ENCODE assay signal across 21 cellular contexts in genomic region chr3:7877312-7877711, GRCh38.
DNase-seq lines count a peak whose midpoint lies in the region; ATAC-seq, FAIRE-seq and TF ChIP-seq lines count a peak whose summit lies in the region.
"Had no signal": no experiment of that assay in that cellular context is flagged by ENCODE, and none has a peak within 500 bp of the region (broad histone marks: within the 10 kb centered on the region; RNA-seq: fewer than 3 reads in every experiment).

No MANE protein-coding gene starts in this region.

- H3K9me1 ChIP-seq in keratinocyte (ENCODE audit: control insufficient read depth, extremely low read depth, insufficient read depth, low read length): no peaks in the 10 kb centered on the region

- no peak overlapping the region for H3K27ac ChIP-seq in CD8-positive, alpha-beta T cell (ENCODE audit: low read depth, low read length)
- H3K27ac ChIP-seq in keratinocyte (ENCODE audit: control insufficient read depth, insufficient read depth, low read length): no peak overlapping the region
- H3K27ac ChIP-seq: brain microvascular endothelial cell, gastrocnemius medialis, upper lobe of left lung had no signal

- peaks cover 46% of the 10 kb centered on the region for H3K4me1 Mint-ChIP-seq in activated CD4-positive, alpha-beta T cell treated with anti-CD3 and anti-CD28 coated beads for 36 hours
- H3K4me1 Mint-ChIP-seq in CD8-positive, alpha-beta T cell (ENCODE audit: low read depth): peaks cover 26% of the 10 kb centered on the region
- H3K4me1 Mint-ChIP-seq in activated CD8-positive, alpha-beta T cell treated with anti-CD3 and anti-CD28 coated beads, Interleukin-2, amount 10 ng/mL, durations not matched to agents 7 days and 5 days (ENCODE audit: low read depth): peaks cover 32% of the 10 kb centered on the region

- H4K20me1 ChIP-seq in keratinocyte (ENCODE audit: control insufficient read depth, extremely low read depth, insufficient read depth, low read length): no peaks in the 10 kb centered on the region

- no peak overlapping the region for H2AFZ ChIP-seq in keratinocyte (ENCODE audit: control insufficient read depth, low read length)

- POLR2A ChIA-PET in activated CD4-positive, alpha-beta T cell treated with anti-CD3 and anti-CD28 coated beads for 36 hours (lab: Charles Lee): interaction anchor here (0.6 kb wide), 1 partner anchor 1675 kb away, joined by 3 read pairs; no protein-coding TSS in a partner anchor
- POLR2A ChIA-PET in CD8-positive, alpha-beta T cell (lab: Charles Lee): no interaction called here
- POLR2A ChIA-PET in activated CD8-positive, alpha-beta T cell treated with anti-CD3 and anti-CD28 coated beads, Interleukin-2, amount 10 ng/mL, durations not matched to agents 7 days and 5 days (lab: Charles Lee): no interaction called here

- H3K4me1 ChIP-seq in CD8-positive, alpha-beta T cell (ENCODE audit: insufficient read depth, low read length): peaks cover 23% of the 10 kb centered on the region
- peaks cover 35% of the 10 kb centered on the region for H3K4me1 ChIP-seq in keratinocyte (ENCODE audit: control insufficient read depth, extremely low read depth, insufficient read depth, low read length)
- H3K4me1 ChIP-seq: gastrocnemius medialis had no signal

- ATAC-seq in activated CD4-positive, alpha-beta T cell treated with anti-CD3 and anti-CD28 coated beads for 36 hours: no peak
- no peak for ATAC-seq in CD8-positive, alpha-beta T cell
- no peak for ATAC-seq in activated CD8-positive, alpha-beta T cell treated with anti-CD3 and anti-CD28 coated beads, Interleukin-2, amount 10 ng/mL, durations not matched to agents 7 days and 5 days
- no peak for ATAC-seq in HG03097 (IDR thresholded peaks at IDR 0.05; ENCODE audit: low FRiP score, unreplicated experiment)
- ATAC-seq: gastrocnemius medialis, left cardiac atrium had no signal

- H3K9me3 Mint-ChIP-seq in activated CD4-positive, alpha-beta T cell treated with anti-CD3 and anti-CD28 coated beads for 36 hours (ENCODE audit: low read depth): peaks cover 6% of the 10 kb centered on the region
- H3K9me3 Mint-ChIP-seq in CD8-positive, alpha-beta T cell: peaks cover 3% of the 10 kb centered on the region
- H3K9me3 Mint-ChIP-seq in activated CD8-positive, alpha-beta T cell treated with anti-CD3 and anti-CD28 coated beads, Interleukin-2, amount 10 ng/mL, durations not matched to agents 7 days and 5 days (ENCODE audit: insufficient read depth): peaks cover 16% of the 10 kb centered on the region
- H3K9me3 Mint-ChIP-seq: nephron progenitor cell had no signal

- no peaks in the 10 kb centered on the region for H3K27me3 Mint-ChIP-seq in activated CD4-positive, alpha-beta T cell treated with anti-CD3 and anti-CD28 coated beads for 36 hours
- H3K27me3 Mint-ChIP-seq in CD8-positive, alpha-beta T cell (ENCODE audit: low read depth): no peaks in the 10 kb centered on the region
- no peaks in the 10 kb centered on the region for H3K27me3 Mint-ChIP-seq in activated CD8-positive, alpha-beta T cell treated with anti-CD3 and anti-CD28 coated beads, Interleukin-2, amount 10 ng/mL, durations not matched to agents 7 days and 5 days (ENCODE audit: low read depth)

- peak overlapping the region; percentile 31 for H3K4me2 ChIP-seq in keratinocyte (ENCODE audit: control insufficient read depth, extremely low read depth, insufficient read depth, low read depth, low read length)

- intact Hi-C loops in activated CD4-positive, alpha-beta T cell treated with anti-CD3 and anti-CD28 coated beads for 36 hours (cut with DNase I, micrococcal nuclease): loop anchor here (2.0 to 5.0 kb wide), 2 partner anchors 39 to 40 kb away; no protein-coding TSS in a partner anchor
- intact Hi-C loops in CD8-positive, alpha-beta T cell (cut with DNase I, micrococcal nuclease): no loop called here

- dilution Hi-C loops in keratinocyte (cut with MboI; ENCODE audit: extremely low pct_ligation_motif_present, low sequenced_read_pairs): no loop called here

- H3K9me3 ChIP-seq in CD8-positive, alpha-beta T cell (ENCODE audit: low read length): no peaks in the 10 kb centered on the region
- H3K9me3 ChIP-seq in keratinocyte (ENCODE audit: control insufficient read depth, low read depth, low read length): no peaks in the 10 kb centered on the region
- H3K9me3 ChIP-seq: gastrocnemius medialis, upper lobe of left lung had no signal

- peak overlapping the region; percentile 16 for H3K4me3 Mint-ChIP-seq in activated CD4-positive, alpha-beta T cell treated with anti-CD3 and anti-CD28 coated beads for 36 hours
- peak overlapping the region; percentile 42 for H3K4me3 Mint-ChIP-seq in CD8-positive, alpha-beta T cell
- H3K4me3 Mint-ChIP-seq in activated CD8-positive, alpha-beta T cell treated with anti-CD3 and anti-CD28 coated beads, Interleukin-2, amount 10 ng/mL, durations not matched to agents 7 days and 5 days: peak overlapping the region; percentile 52
- H3K4me3 Mint-ChIP-seq: nephron progenitor cell had no signal

- FAIRE-seq in keratinocyte (lab: Jason Lieb, UNC): no peak
- FAIRE-seq: A204.1, H54 had no signal

- H3K4me3 ChIP-seq in CD8-positive, alpha-beta T cell (ENCODE audit: low read depth, low read length): no peak overlapping the region
- no peak overlapping the region for H3K4me3 ChIP-seq in keratinocyte (ENCODE audit: control insufficient read depth in 2 of 3, extremely low read depth in 1 of 3, insufficient read depth in 2 of 3, low read depth in 1 of 3, low read length in 3 of 3)
- H3K4me3 ChIP-seq: gastrocnemius medialis, upper lobe of left lung had no signal

- no peaks in the 10 kb centered on the region for H3K79me2 ChIP-seq in keratinocyte (ENCODE audit: control insufficient read depth, insufficient read depth, low read length)

- CTCF ChIA-PET in activated CD4-positive, alpha-beta T cell treated with anti-CD3 and anti-CD28 coated beads for 36 hours (lab: Charles Lee): no interaction called here
- CTCF ChIA-PET in CD8-positive, alpha-beta T cell (lab: Charles Lee): no interaction called here
- CTCF ChIA-PET in activated CD8-positive, alpha-beta T cell treated with anti-CD3 and anti-CD28 coated beads, Interleukin-2, amount 10 ng/mL, durations not matched to agents 7 days and 5 days (lab: Charles Lee): no interaction called here

- no peaks in the 10 kb centered on the region for H3K27me3 ChIP-seq in CD8-positive, alpha-beta T cell (ENCODE audit: insufficient read depth, low read length)
- H3K27me3 ChIP-seq in keratinocyte (ENCODE audit: control insufficient read depth, extremely low read depth, insufficient read depth, low read length): no peaks in the 10 kb centered on the region
- H3K27me3 ChIP-seq: brain microvascular endothelial cell, gastrocnemius medialis, upper lobe of left lung had no signal

- no peak for DNase-seq in activated CD4-positive, alpha-beta T cell treated with anti-CD3 and anti-CD28 coated beads for 36 hours
- no peak for DNase-seq in activated CD4-positive, alpha-beta T cell treated with anti-CD3 and anti-CD28 coated beads, Interleukin-2, amount 50 U/mL, for 4 hours
- DNase-seq in CD8-positive, alpha-beta T cell: no peak
- no peak for DNase-seq in activated CD8-positive, alpha-beta T cell treated with anti-CD3 and anti-CD28 coated beads, Interleukin-2, amount 10 ng/mL, durations not matched to agents 7 days and 5 days
- no peak for DNase-seq in keratinocyte (ENCODE audit: low read depth, low spot score)
- no peak for DNase-seq in NCI-H1436 treated with DMSO at 0.1 percent for 48 hours (lab: John Stamatoyannopoulos, UW)
- no peak for DNase-seq in stimulated activated CD8-positive, alpha-beta memory T cell treated with anti-CD3 and anti-CD28 coated beads, Interleukin-4, amount 100 ng/mL, for 48 hours
- DNase-seq: brain microvascular endothelial cell, DMS153, gastrocnemius medialis, GF-D8, left cardiac atrium, mesenchymal stem cell, NCI-H1105 treated with DMSO at 0.1 percent for 48 hours, nephron progenitor cell, posterior cingulate gyrus, SIG-M5, upper lobe of left lung had no signal

- no peaks in the 10 kb centered on the region for H3K36me3 ChIP-seq in CD8-positive, alpha-beta T cell (ENCODE audit: insufficient read depth, low read length)
- no peaks in the 10 kb centered on the region for H3K36me3 ChIP-seq in keratinocyte (ENCODE audit: control insufficient read depth in 2 of 2, extremely low read depth in 1 of 2, insufficient read depth in 2 of 2, low read length in 2 of 2)
- H3K36me3 ChIP-seq: brain microvascular endothelial cell, gastrocnemius medialis, upper lobe of left lung had no signal

- peak overlapping the region; percentile 63 for H3K27ac Mint-ChIP-seq in activated CD4-positive, alpha-beta T cell treated with anti-CD3 and anti-CD28 coated beads for 36 hours
- peak overlapping the region; percentile 46 for H3K27ac Mint-ChIP-seq in CD8-positive, alpha-beta T cell
- H3K27ac Mint-ChIP-seq in activated CD8-positive, alpha-beta T cell treated with anti-CD3 and anti-CD28 coated beads, Interleukin-2, amount 10 ng/mL, durations not matched to agents 7 days and 5 days: peak overlapping the region; percentile 78

- no peak overlapping the region for H3K9ac ChIP-seq in keratinocyte (ENCODE audit: control insufficient read depth, extremely low read depth, insufficient read depth, low read length)

- no peak for TF ChIP-seq CTCF in CD8-positive, alpha-beta T cell (IDR thresholded peaks at IDR 0.05)
- no peak for TF ChIP-seq CTCF in keratinocyte (optimal IDR thresholded peaks at IDR 0.05 in 1 of 3, IDR thresholded peaks at IDR 0.05 in 1 of 3, conservative IDR thresholded peaks at IDR 0.05 in 1 of 3; ENCODE audit: extremely low read depth in 1 of 3, insufficient read depth in 2 of 3, low read length in 3 of 3)

- H3K36me3 Mint-ChIP-seq in activated CD4-positive, alpha-beta T cell treated with anti-CD3 and anti-CD28 coated beads for 36 hours (ENCODE audit: low read depth): peaks cover 3% of the 10 kb centered on the region
- H3K36me3 Mint-ChIP-seq in CD8-positive, alpha-beta T cell: no peaks in the 10 kb centered on the region
- H3K36me3 Mint-ChIP-seq in activated CD8-positive, alpha-beta T cell treated with anti-CD3 and anti-CD28 coated beads, Interleukin-2, amount 10 ng/mL, durations not matched to agents 7 days and 5 days (ENCODE audit: low read depth): no peaks in the 10 kb centered on the region

Comparison
In these comparisons a context has a peak if more than half of its experiments do, and no peak if none do; other contexts are left out.
1. intact Hi-C loops: an anchor here in activated CD4-positive, alpha-beta T cell treated with anti-CD3 and anti-CD28 coated beads for 36 hours (2.0 to 5.0 kb wide); none called in CD8-positive, alpha-beta T cell.